Comparison of ENCODE assay signal across 10 cellular contexts in genomic region chr2:173568054-173568453, GRCh38.
DNase-seq lines count a peak whose midpoint lies in the region; ATAC-seq, FAIRE-seq and TF ChIP-seq lines count a peak whose summit lies in the region.
"Had no signal": no experiment of that assay in that cellular context is flagged by ENCODE, and none has a peak within 500 bp of the region (broad histone marks: within the 10 kb centered on the region; RNA-seq: fewer than 3 reads in every experiment).

No MANE protein-coding gene starts in this region.

- no peak for ATAC-seq in activated CD8-positive, alpha-beta T cell treated with anti-CD3 and anti-CD28 coated beads, Interleukin-2, amount 10 ng/mL, durations not matched to agents 7 days and 5 days
- no peak for ATAC-seq in mucosa of descending colon

- no peak for FAIRE-seq in H54 (lab: Jason Lieb, UNC)
- FAIRE-seq: colon had no signal

- no peaks in the 10 kb centered on the region for H3K36me3 Mint-ChIP-seq in activated CD8-positive, alpha-beta T cell treated with anti-CD3 and anti-CD28 coated beads, Interleukin-2, amount 10 ng/mL, durations not matched to agents 7 days and 5 days (ENCODE audit: low read depth)

- intact Hi-C loops in mucosa of descending colon (cut with DNase I, micrococcal nuclease), result loop anchor here in 1 of 2 donors (10.0 kb wide), 1 partner anchor 163 kb away; no protein-coding TSS in a partner anchor

- H3K27me3 Mint-ChIP-seq in activated CD8-positive, alpha-beta T cell treated with anti-CD3 and anti-CD28 coated beads, Interleukin-2, amount 10 ng/mL, durations not matched to agents 7 days and 5 days (ENCODE audit: low read depth), result peaks cover 23% of the 10 kb centered on the region

- H3K9me3 Mint-ChIP-seq in activated CD8-positive, alpha-beta T cell treated with anti-CD3 and anti-CD28 coated beads, Interleukin-2, amount 10 ng/mL, durations not matched to agents 7 days and 5 days (ENCODE audit: insufficient read depth), result no peaks in the 10 kb centered on the region
- H3K9me3 Mint-ChIP-seq: T-helper 1 cell treated with Interleukin-12 subunit alpha and Interleukin-12 subunit beta and Interleukin-4 antibody, amounts not matched to agents 30 μg/mL and 1 μg/mL, for 36 hours had no signal

- CTCF ChIA-PET in activated CD8-positive, alpha-beta T cell treated with anti-CD3 and anti-CD28 coated beads, Interleukin-2, amount 10 ng/mL, durations not matched to agents 7 days and 5 days (lab: Charles Lee), result interaction anchor here (2.5 kb wide), 1 partner anchor 166 kb away, joined by 10 read pairs; no protein-coding TSS in a partner anchor

- POLR2A ChIA-PET in activated CD8-positive, alpha-beta T cell treated with anti-CD3 and anti-CD28 coated beads, Interleukin-2, amount 10 ng/mL, durations not matched to agents 7 days and 5 days (lab: Charles Lee), result no interaction called here

- no peak overlapping the region for H3K4me3 Mint-ChIP-seq in activated CD8-positive, alpha-beta T cell treated with anti-CD3 and anti-CD28 coated beads, Interleukin-2, amount 10 ng/mL, durations not matched to agents 7 days and 5 days
- H3K4me3 Mint-ChIP-seq: T-helper 1 cell treated with Interleukin-12 subunit alpha and Interleukin-12 subunit beta and Interleukin-4 antibody, amounts not matched to agents 30 μg/mL and 1 μg/mL, for 36 hours had no signal

- no peak overlapping the region for H3K4me3 ChIP-seq in LNCaP clone FGC (ENCODE audit: low read depth, low read length)
- H3K4me3 ChIP-seq in mucosa of descending colon, result no peak overlapping the region
- H3K4me3 ChIP-seq: tibial nerve had no signal

- 0 out of 2 replicates have a peak, but pooled peaks have one; percentile 17 for TF ChIP-seq CTCF in LNCaP clone FGC (IDR thresholded peaks at IDR 0.05; ENCODE audit: control insufficient read depth, extremely low read depth, insufficient read depth)
- TF ChIP-seq CTCF in mucosa of descending colon (IDR thresholded peaks at IDR 0.05), result no peak

- no peak for TF ChIP-seq POLR2A in H54 (IDR thresholded peaks at IDR 0.05; ENCODE audit: low read depth, low read length)

- DNase-seq in EH (ENCODE audit: low read depth) (peak; percentile 55), LNCaP clone FGC (ENCODE audit: low read depth) (no peak), mucosa of descending colon (peak in 2 of 3 donors; percentile 50 to 60), cerebellum (ENCODE audit: low spot score) (no peak), H54 (ENCODE audit: insufficient read length, low spot score) (no peak), NCI-H1436 (lab: John Stamatoyannopoulos, UW) (no peak)
- DNase-seq in activated CD8-positive, alpha-beta T cell treated with anti-CD3 and anti-CD28 coated beads, Interleukin-2, amount 10 ng/mL, durations not matched to agents 7 days and 5 days, result peak; percentile 23

- H3K9me3 ChIP-seq in mucosa of descending colon, result no peaks in the 10 kb centered on the region

- H3K4me1 Mint-ChIP-seq in activated CD8-positive, alpha-beta T cell treated with anti-CD3 and anti-CD28 coated beads, Interleukin-2, amount 10 ng/mL, durations not matched to agents 7 days and 5 days (ENCODE audit: low read depth), result peaks cover 2% of the 10 kb centered on the region

- no peaks in the 10 kb centered on the region for H3K36me3 ChIP-seq in mucosa of descending colon (ENCODE audit: low read depth)
- H3K36me3 ChIP-seq: tibial nerve had no signal

- peaks cover 3% of the 10 kb centered on the region for H3K4me1 ChIP-seq in mucosa of descending colon (ENCODE audit: low read depth)

- no peak overlapping the region for H3K27ac Mint-ChIP-seq in activated CD8-positive, alpha-beta T cell treated with anti-CD3 and anti-CD28 coated beads, Interleukin-2, amount 10 ng/mL, durations not matched to agents 7 days and 5 days
- H3K27ac Mint-ChIP-seq: T-helper 1 cell treated with Interleukin-12 subunit alpha and Interleukin-12 subunit beta and Interleukin-4 antibody, amounts not matched to agents 30 μg/mL and 1 μg/mL, for 36 hours had no signal

Comparison
In these comparisons a context has a peak if more than half of its experiments do, and no peak if none do; other contexts are left out.
1. DNase-seq: peak in EH (single experiment), activated CD8-positive, alpha-beta T cell treated with anti-CD3 and anti-CD28 coated beads, Interleukin-2, amount 10 ng/mL, durations not matched to agents 7 days and 5 days (single experiment) and mucosa of descending colon (2 of 3); none in LNCaP clone FGC (single experiment), cerebellum (single experiment), H54 (single experiment) and NCI-H1436 (single experiment).